Comparison of ENCODE assay signal across 20 cellular contexts in genomic region chr15:77749998-77750540, GRCh38.
DNase-seq lines count a peak whose midpoint lies in the region; ATAC-seq and TF ChIP-seq lines count a peak whose summit lies in the region.
"Had no signal": no experiment of that assay in that cellular context is flagged by ENCODE, and none has a peak within 500 bp of the region (broad histone marks: within the 10 kb centered on the region; RNA-seq: fewer than 3 reads in every experiment).

No MANE protein-coding gene starts in this region.

- H2AFZ ChIP-seq in osteoblast (ENCODE audit: low read length): no peak overlapping the region
- H2AFZ ChIP-seq: GM23248 had no signal

- no peaks in the 10 kb centered on the region for H3K36me3 ChIP-seq in osteoblast (ENCODE audit: insufficient read depth, low read length)

- no peaks in the 10 kb centered on the region for H3K79me2 ChIP-seq in osteoblast (ENCODE audit: insufficient read depth, low read length)

- no peak overlapping the region for H3K27ac Mint-ChIP-seq in activated T-cell treated with anti-CD3 and anti-CD28 coated beads, Interleukin-2, amount 50 U/mL, for 72 hours
- H3K27ac Mint-ChIP-seq: CD4-positive, CD25-positive, alpha-beta regulatory T cell; CD8-positive, alpha-beta T cell; HFFc6 had no signal

- no peak overlapping the region for H3K4me3 Mint-ChIP-seq in activated T-cell treated with anti-CD3 and anti-CD28 coated beads, Interleukin-2, amount 50 U/mL, for 72 hours
- H3K4me3 Mint-ChIP-seq: CD4-positive, CD25-positive, alpha-beta regulatory T cell; CD8-positive, alpha-beta T cell; H9; HFFc6 had no signal

- no peaks in the 10 kb centered on the region for H3K27me3 Mint-ChIP-seq in activated T-cell treated with anti-CD3 and anti-CD28 coated beads, Interleukin-2, amount 50 U/mL, for 72 hours (ENCODE audit: low read depth)

- TF ChIP-seq CTCF in C4-2B (conservative IDR thresholded peaks at IDR 0.05) (no peak), osteoblast (IDR thresholded peaks at IDR 0.05; ENCODE audit: extremely low read depth, low read depth, low read length) (no peak)

- DNase-seq in NCI-H1694 treated with DMSO at 0.1 percent for 48 hours (lab: John Stamatoyannopoulos, UW) (peak; percentile 1), NCI-H1694 (lab: John Stamatoyannopoulos, UW) (no peak), osteoblast (ENCODE audit: insufficient read length, low spot score, missing footprints) (peak; percentile 56), COR-L47 (lab: John Stamatoyannopoulos, UW) (no peak)
- no peak for DNase-seq in activated T-cell treated with anti-CD3 and anti-CD28 coated beads, Interleukin-2, amount 50 U/mL, for 72 hours
- DNase-seq: ACHN; AML-193; C1 segment of cervical spinal cord; CD4-positive, CD25-positive, alpha-beta regulatory T cell; CD8-positive, alpha-beta T cell; DMS 273 treated with DMSO at 0.1 percent for 48 hours; DMS79; EL; GDM1; GM23248; HFFc6 had no signal

- no peaks in the 10 kb centered on the region for H3K4me1 Mint-ChIP-seq in activated T-cell treated with anti-CD3 and anti-CD28 coated beads, Interleukin-2, amount 50 U/mL, for 72 hours (ENCODE audit: low read depth)

- ATAC-seq in activated T-cell treated with anti-CD3 and anti-CD28 coated beads, Interleukin-2, amount 50 U/mL, for 72 hours (replicated peaks in 1 of 2): no peak
- ATAC-seq: CD8-positive, alpha-beta T cell; GM12878 had no signal

- H4K20me1 ChIP-seq in osteoblast (ENCODE audit: insufficient read depth, low read length): no peaks in the 10 kb centered on the region

- no peak overlapping the region for H3K4me2 ChIP-seq in osteoblast (ENCODE audit: insufficient read depth, low read length)

- H3K27ac ChIP-seq in C4-2B: peak overlapping the region; percentile 49
- H3K27ac ChIP-seq in osteoblast (ENCODE audit: low read depth, low read length): no peak overlapping the region
- H3K27ac ChIP-seq: 22Rv1, GM23248 had no signal

- no peaks in the 10 kb centered on the region for H3K27me3 ChIP-seq in osteoblast (ENCODE audit: insufficient read depth, low read length)

- H3K9me3 ChIP-seq in osteoblast (ENCODE audit: low read depth, low read length): no peaks in the 10 kb centered on the region

- H3K36me3 Mint-ChIP-seq in activated T-cell treated with anti-CD3 and anti-CD28 coated beads, Interleukin-2, amount 50 U/mL, for 72 hours (ENCODE audit: insufficient read depth in 2 of 2): no peaks in the 10 kb centered on the region
- H3K36me3 Mint-ChIP-seq: CD4-positive, CD25-positive, alpha-beta regulatory T cell; CD8-positive, alpha-beta T cell had no signal

- no peak overlapping the region for H3K4me3 ChIP-seq in osteoblast (ENCODE audit: insufficient read depth, low read length)
- H3K4me3 ChIP-seq: GM12878, GM23248 had no signal

- H3K4me1 ChIP-seq in osteoblast (ENCODE audit: insufficient read depth, low read length): no peaks in the 10 kb centered on the region

- no peaks in the 10 kb centered on the region for H3K9me3 Mint-ChIP-seq in activated T-cell treated with anti-CD3 and anti-CD28 coated beads, Interleukin-2, amount 50 U/mL, for 72 hours
- H3K9me3 Mint-ChIP-seq: CD4-positive, CD25-positive, alpha-beta regulatory T cell; CD8-positive, alpha-beta T cell; HFFc6 had no signal

Comparison
In these comparisons a context has a peak if more than half of its experiments do, and no peak if none do; other contexts are left out.
1. DNase-seq: peak in NCI-H1694 treated with DMSO at 0.1 percent for 48 hours (single experiment) and osteoblast (single experiment); none in NCI-H1694 (single experiment), COR-L47 (single experiment) and activated T-cell treated with anti-CD3 and anti-CD28 coated beads, Interleukin-2, amount 50 U/mL, for 72 hours (0 of 2).